ENCODE assay signal across 2 cellular contexts in genomic region chr7:9937944-9938631, GRCh38.
TF ChIP-seq lines count a peak whose summit lies in the region.

No MANE protein-coding gene starts in this region.

TF ChIP-seq in GM23338, 12 proteins besides CTCF, POLR2A, EP300 and RAD21 (continued from another document):
- TF ChIP-seq ZNF462 (CRISPR knock-in tag; IDR thresholded peaks at IDR 0.05) = no peak
- TF ChIP-seq JUNB (IDR thresholded peaks at IDR 0.05; ENCODE audit: unreplicated experiment) = no peak
- no peak for TF ChIP-seq EZH2phosphoT487 (IDR thresholded peaks at IDR 0.05; ENCODE audit: unreplicated experiment)
- TF ChIP-seq ZNF331 (CRISPR knock-in tag; IDR thresholded peaks at IDR 0.05; ENCODE audit: low read depth) = no peak
- TF ChIP-seq NANOG (IDR thresholded peaks at IDR 0.05; ENCODE audit: borderline replicate concordance) = peak; percentile 59; the same call in 1 of the 2 replicates
- no peak for TF ChIP-seq CREB1 (CRISPR knock-in tag; IDR thresholded peaks at IDR 0.05; ENCODE audit: low read depth)

TF ChIP-seq in liver, 16 proteins besides CTCF, POLR2A, EP300 and RAD21 (continued from another document):
- no peak for TF ChIP-seq TAF1 (conservative IDR thresholded peaks at IDR 0.05)
- no peak for TF ChIP-seq HNF4G (IDR thresholded peaks at IDR 0.05)
- TF ChIP-seq EGR1 (IDR thresholded peaks at IDR 0.05; ENCODE audit: low read depth in 2 of 2) = no peak
- TF ChIP-seq FOXA2 (IDR thresholded peaks at IDR 0.05) = no peak
- no peak for TF ChIP-seq JUND (IDR thresholded peaks at IDR 0.05)
- TF ChIP-seq FOXA1 (IDR thresholded peaks at IDR 0.05) = no peak
- no peak for TF ChIP-seq RXRA (IDR thresholded peaks at IDR 0.05)
- TF ChIP-seq HNF4A (conservative IDR thresholded peaks at IDR 0.05) = no peak
